1 cellular context compared by ENCODE assay signal in genomic region chr1:222643937-222644648, GRCh38.
TF ChIP-seq lines count a peak whose summit lies in the region.

No MANE protein-coding gene starts in this region.

TF ChIP-seq in HepG2, 621 proteins besides CTCF, POLR2A, EP300 and RAD21 (continued from another document and continues in another):
- no peak for TF ChIP-seq ZNF646 (CRISPR knock-in tag; IDR thresholded peaks at IDR 0.05)
- no peak for TF ChIP-seq SP1 (IDR thresholded peaks at IDR 0.05)
- TF ChIP-seq SP1 (CRISPR knock-in tag; IDR thresholded peaks at IDR 0.05), result peak; percentile 88
- peak; percentile 36; the same call in 1 of the 2 replicates for TF ChIP-seq HMG20A (CRISPR knock-in tag; IDR thresholded peaks at IDR 0.05; ENCODE audit: borderline replicate concordance)
- TF ChIP-seq NFKB2 (CRISPR knock-in tag; IDR thresholded peaks at IDR 0.05; ENCODE audit: borderline replicate concordance), result peak; percentile 48; the same call in 1 of the 2 replicates
- peak; percentile 87 for TF ChIP-seq YEATS4 (CRISPR knock-in tag; IDR thresholded peaks at IDR 0.05; ENCODE audit: borderline replicate concordance)
- TF ChIP-seq ZNF562 (CRISPR knock-in tag; IDR thresholded peaks at IDR 0.05; ENCODE audit: borderline replicate concordance), result no peak
- TF ChIP-seq, protein P1, sequence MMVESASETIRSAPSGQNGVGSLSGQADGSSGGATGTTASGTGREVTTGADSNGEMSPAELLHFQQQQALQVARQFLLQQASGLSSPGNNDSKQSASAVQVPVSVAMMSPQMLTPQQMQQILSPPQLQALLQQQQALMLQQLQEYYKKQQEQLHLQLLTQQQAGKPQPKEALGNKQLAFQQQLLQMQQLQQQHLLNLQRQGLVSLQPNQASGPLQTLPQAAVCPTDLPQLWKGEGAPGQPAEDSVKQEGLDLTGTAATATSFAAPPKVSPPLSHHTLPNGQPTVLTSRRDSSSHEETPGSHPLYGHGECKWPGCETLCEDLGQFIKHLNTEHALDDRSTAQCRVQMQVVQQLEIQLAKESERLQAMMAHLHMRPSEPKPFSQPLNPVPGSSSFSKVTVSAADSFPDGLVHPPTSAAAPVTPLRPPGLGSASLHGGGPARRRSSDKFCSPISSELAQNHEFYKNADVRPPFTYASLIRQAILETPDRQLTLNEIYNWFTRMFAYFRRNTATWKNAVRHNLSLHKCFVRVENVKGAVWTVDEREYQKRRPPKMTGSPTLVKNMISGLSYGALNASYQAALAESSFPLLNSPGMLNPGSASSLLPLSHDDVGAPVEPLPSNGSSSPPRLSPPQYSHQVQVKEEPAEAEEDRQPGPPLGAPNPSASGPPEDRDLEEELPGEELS (CRISPR knock-in tag; IDR thresholded peaks at IDR 0.05), result peak; percentile 57
- TF ChIP-seq ZFP82 (CRISPR knock-in tag; IDR thresholded peaks at IDR 0.05; ENCODE audit: borderline replicate concordance), result 0 out of 2 replicates have a peak, but pooled peaks have one; percentile 68
- TF ChIP-seq, protein P2, sequence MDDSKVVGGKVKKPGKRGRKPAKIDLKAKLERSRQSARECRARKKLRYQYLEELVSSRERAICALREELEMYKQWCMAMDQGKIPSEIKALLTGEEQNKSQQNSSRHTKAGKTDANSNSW (CRISPR knock-in tag; IDR thresholded peaks at IDR 0.05; ENCODE audit: borderline replicate concordance), result no peak
- TF ChIP-seq HCFC1 (IDR thresholded peaks at IDR 0.05; ENCODE audit: low read depth, low read length), result peak; percentile 68
- peak; percentile 93 for TF ChIP-seq HDAC1 (CRISPR knock-in tag; IDR thresholded peaks at IDR 0.05)
- peak; percentile 12; the same call in 1 of the 2 replicates for TF ChIP-seq ZMYM2 (CRISPR knock-in tag; IDR thresholded peaks at IDR 0.05)
- peak; percentile 72; the same call in 1 of the 2 replicates for TF ChIP-seq CHD2 (IDR thresholded peaks at IDR 0.05; ENCODE audit: low read depth, low read length)
- no peak for TF ChIP-seq AFF4 (CRISPR knock-in tag; IDR thresholded peaks at IDR 0.05)
- TF ChIP-seq RXRA (CRISPR knock-in tag; IDR thresholded peaks at IDR 0.05), result peak; percentile 71; the same call in 1 of the 2 replicates
- TF ChIP-seq CCDC6 (CRISPR knock-in tag; IDR thresholded peaks at IDR 0.05), result no peak
- TF ChIP-seq HIVEP1 (CRISPR knock-in tag; IDR thresholded peaks at IDR 0.05), result peak; percentile 33; the same call in 1 of the 2 replicates
- TF ChIP-seq ZNF543 (CRISPR knock-in tag; IDR thresholded peaks at IDR 0.05), result peak; percentile 67; the same call in 1 of the 2 replicates
- peak; percentile 57; the same call in 1 of the 2 replicates for TF ChIP-seq SNAPC2 (CRISPR knock-in tag; IDR thresholded peaks at IDR 0.05)
- TF ChIP-seq BRF2 (CRISPR knock-in tag; IDR thresholded peaks at IDR 0.05), result 0 out of 2 replicates have a peak, but pooled peaks have one; percentile 76
- peak; percentile 42; the same call in 1 of the 2 replicates for TF ChIP-seq ISL2 (CRISPR knock-in tag; IDR thresholded peaks at IDR 0.05)
- TF ChIP-seq ZC3H13 (CRISPR knock-in tag; IDR thresholded peaks at IDR 0.05), result no peak
- no peak for TF ChIP-seq SRSF4 (IDR thresholded peaks at IDR 0.05; ENCODE audit: low read depth, low read length, poor library complexity, severe bottlenecking)
- TF ChIP-seq TCF7 (IDR thresholded peaks at IDR 0.05; ENCODE audit: low read depth), result peak; percentile 88
- TF ChIP-seq ZNF430 (CRISPR knock-in tag; IDR thresholded peaks at IDR 0.05), result peak; percentile 60; the same call in 1 of the 2 replicates
- peak; percentile 51 for TF ChIP-seq ATF7 (IDR thresholded peaks at IDR 0.05)
- TF ChIP-seq ATF7 (CRISPR knock-in tag; IDR thresholded peaks at IDR 0.05), result no peak; the same call in 1 of the 2 replicates
- TF ChIP-seq ZNF670 (CRISPR knock-in tag; IDR thresholded peaks at IDR 0.05; ENCODE audit: borderline replicate concordance), result peak; percentile 21; the same call in 1 of the 2 replicates
- peak; percentile 55; the same call in 1 of the 2 replicates for TF ChIP-seq SMAD3 (CRISPR knock-in tag; IDR thresholded peaks at IDR 0.05)
- TF ChIP-seq, protein P3, sequence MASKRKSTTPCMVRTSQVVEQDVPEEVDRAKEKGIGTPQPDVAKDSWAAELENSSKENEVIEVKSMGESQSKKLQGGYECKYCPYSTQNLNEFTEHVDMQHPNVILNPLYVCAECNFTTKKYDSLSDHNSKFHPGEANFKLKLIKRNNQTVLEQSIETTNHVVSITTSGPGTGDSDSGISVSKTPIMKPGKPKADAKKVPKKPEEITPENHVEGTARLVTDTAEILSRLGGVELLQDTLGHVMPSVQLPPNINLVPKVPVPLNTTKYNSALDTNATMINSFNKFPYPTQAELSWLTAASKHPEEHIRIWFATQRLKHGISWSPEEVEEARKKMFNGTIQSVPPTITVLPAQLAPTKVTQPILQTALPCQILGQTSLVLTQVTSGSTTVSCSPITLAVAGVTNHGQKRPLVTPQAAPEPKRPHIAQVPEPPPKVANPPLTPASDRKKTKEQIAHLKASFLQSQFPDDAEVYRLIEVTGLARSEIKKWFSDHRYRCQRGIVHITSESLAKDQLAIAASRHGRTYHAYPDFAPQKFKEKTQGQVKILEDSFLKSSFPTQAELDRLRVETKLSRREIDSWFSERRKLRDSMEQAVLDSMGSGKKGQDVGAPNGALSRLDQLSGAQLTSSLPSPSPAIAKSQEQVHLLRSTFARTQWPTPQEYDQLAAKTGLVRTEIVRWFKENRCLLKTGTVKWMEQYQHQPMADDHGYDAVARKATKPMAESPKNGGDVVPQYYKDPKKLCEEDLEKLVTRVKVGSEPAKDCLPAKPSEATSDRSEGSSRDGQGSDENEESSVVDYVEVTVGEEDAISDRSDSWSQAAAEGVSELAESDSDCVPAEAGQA (IDR thresholded peaks at IDR 0.05; ENCODE audit: low read depth), result peak; percentile 82
- TF ChIP-seq, protein P3 (CRISPR knock-in tag; IDR thresholded peaks at IDR 0.05; ENCODE audit: borderline replicate concordance), result 0 out of 2 replicates have a peak, but pooled peaks have one; percentile 78
- TF ChIP-seq SIN3A (IDR thresholded peaks at IDR 0.05; ENCODE audit: borderline replicate concordance, low read depth, low read length), result peak; percentile 75
- TF ChIP-seq MTF1 (CRISPR knock-in tag; IDR thresholded peaks at IDR 0.05), result 0 out of 2 replicates have a peak, but pooled peaks have one; percentile 30
- TF ChIP-seq ZNF710 (CRISPR knock-in tag; IDR thresholded peaks at IDR 0.05; ENCODE audit: borderline replicate concordance), result 0 out of 2 replicates have a peak, but pooled peaks have one; percentile 11
- TF ChIP-seq KDM5A (IDR thresholded peaks at IDR 0.05; ENCODE audit: borderline replicate concordance, low read length), result peak; percentile 89
- peak; percentile 60; the same call in 1 of the 2 replicates for TF ChIP-seq ZNF143 (CRISPR knock-in tag; IDR thresholded peaks at IDR 0.05)
- TF ChIP-seq RBM39 (IDR thresholded peaks at IDR 0.05; ENCODE audit: low read depth, low read length, poor library complexity, severe bottlenecking), result peak; percentile 67
- peak; percentile 77 for TF ChIP-seq AGO2 (optimal IDR thresholded peaks at IDR 0.05; ENCODE audit: low read depth, low read length)
